ENCODE assay signal across 8 cellular contexts in the genomic region with DNA sequence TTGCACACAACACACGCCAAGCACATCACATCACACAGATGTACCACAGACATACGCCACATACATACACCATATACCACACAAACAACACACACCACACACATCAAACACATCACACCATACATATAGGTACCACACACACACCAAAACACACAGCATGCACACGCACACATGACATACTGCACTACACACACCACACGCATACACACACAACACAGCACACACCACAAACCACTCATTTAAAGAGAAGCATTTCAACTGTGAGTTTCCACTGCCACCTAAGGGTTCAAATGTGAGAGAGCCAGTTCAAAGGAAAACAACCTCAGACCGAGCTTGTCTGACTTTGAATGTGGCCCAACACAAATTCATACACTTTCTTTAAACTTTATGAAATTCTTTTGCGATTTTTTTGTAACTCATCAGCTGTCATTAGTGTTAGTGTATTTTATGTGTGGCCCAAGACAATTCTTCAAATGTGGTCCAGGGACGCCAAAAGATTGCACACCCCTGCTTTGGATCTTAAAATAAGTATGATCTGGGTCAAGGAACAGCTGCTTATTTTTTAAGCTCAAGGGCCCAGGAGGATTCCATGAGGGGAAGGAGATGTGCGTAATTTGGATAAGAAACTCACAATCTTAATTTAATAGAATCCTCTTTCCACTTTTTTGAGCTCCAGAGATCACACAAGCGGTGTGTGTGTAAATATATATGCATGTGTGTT.
DNase-seq lines count a peak whose midpoint lies in the region; ATAC-seq, FAIRE-seq and TF ChIP-seq lines count a peak whose summit lies in the region.

No MANE protein-coding gene starts in this region.

- no peaks in the 10 kb centered on the region for H3K27me3 ChIP-seq in gastroesophageal sphincter
- no peaks in the 10 kb centered on the region for H3K27me3 ChIP-seq in small intestine (ENCODE audit: control insufficient read depth in 2 of 2, insufficient read depth in 2 of 2, low read length in 2 of 2)
- H3K27me3 ChIP-seq in CD8-positive, alpha-beta T cell (ENCODE audit: insufficient read depth, low read length), result no peaks in the 10 kb centered on the region

- no peak overlapping the region for H3K4me3 Mint-ChIP-seq in stimulated activated naive CD8-positive, alpha-beta T cell treated with anti-CD3 and anti-CD28 coated beads, Interleukin-15, amount 100 ng/mL, for 72 hours
- no peak overlapping the region for H3K4me3 Mint-ChIP-seq in CD8-positive, alpha-beta T cell
- no peak overlapping the region for H3K4me3 Mint-ChIP-seq in WTC11

- peaks cover 6% of the 10 kb centered on the region for H3K4me1 Mint-ChIP-seq in stimulated activated naive CD8-positive, alpha-beta T cell treated with anti-CD3 and anti-CD28 coated beads, Interleukin-15, amount 100 ng/mL, for 72 hours
- peaks cover 7% of the 10 kb centered on the region for H3K4me1 Mint-ChIP-seq in CD8-positive, alpha-beta T cell (ENCODE audit: low read depth)
- peaks cover 3% of the 10 kb centered on the region; the same call in 1 of the 2 replicates for H3K4me1 Mint-ChIP-seq in WTC11

- CTCF ChIA-PET in CD8-positive, alpha-beta T cell (lab: Charles Lee), result interaction anchor here (0.7 to 2.4 kb wide), 8 partner anchors 11 to 508 kb away, joined by 3 to 35 read pairs (median 4); no protein-coding TSS in a partner anchor
- CTCF ChIA-PET in WTC11 (lab: Charles Lee), result interaction anchor here (0.6 to 5.1 kb wide), 21 partner anchors 22 to 524 kb away, joined by 3 to 157 read pairs (median 4); partner anchors contain the start of gene GADD45G

- H3K9me3 Mint-ChIP-seq in stimulated activated naive CD8-positive, alpha-beta T cell treated with anti-CD3 and anti-CD28 coated beads, Interleukin-15, amount 100 ng/mL, for 72 hours, result no peaks in the 10 kb centered on the region
- H3K9me3 Mint-ChIP-seq in CD8-positive, alpha-beta T cell, result no peaks in the 10 kb centered on the region
- H3K9me3 Mint-ChIP-seq in WTC11, result no peaks in the 10 kb centered on the region

- no peak for TF ChIP-seq EP300 in gastroesophageal sphincter (IDR thresholded peaks at IDR 0.05)

- H3K27ac ChIP-seq in gastroesophageal sphincter, result peak overlapping the region in 1 of 4 donors; percentile 0
- H3K27ac ChIP-seq in small intestine (ENCODE audit: low read depth in 1 of 2, low read length in 1 of 2), result no peak overlapping the region
- H3K27ac ChIP-seq in CD8-positive, alpha-beta T cell (ENCODE audit: low read depth, low read length), result no peak overlapping the region

- H3K27me3 Mint-ChIP-seq in stimulated activated naive CD8-positive, alpha-beta T cell treated with anti-CD3 and anti-CD28 coated beads, Interleukin-15, amount 100 ng/mL, for 72 hours, result peaks cover 10% of the 10 kb centered on the region
- peaks cover 20% of the 10 kb centered on the region for H3K27me3 Mint-ChIP-seq in CD8-positive, alpha-beta T cell (ENCODE audit: low read depth)
- H3K27me3 Mint-ChIP-seq in WTC11 (ENCODE audit: low read depth), result no peaks in the 10 kb centered on the region

- no peak for FAIRE-seq in small intestine (lab: Jason Lieb, UNC)

- H3K36me3 Mint-ChIP-seq in CD8-positive, alpha-beta T cell, result no peaks in the 10 kb centered on the region
- no peaks in the 10 kb centered on the region for H3K36me3 Mint-ChIP-seq in WTC11

- H3K4me1 ChIP-seq in gastroesophageal sphincter (peaks cover 0 to 11% (median 0%) of the 10 kb centered on the region in 3 donors), small intestine (ENCODE audit: control insufficient read depth in 2 of 2, insufficient read depth in 1 of 2, low read depth in 1 of 2, low read length in 1 of 2) (peaks cover 0 to 2% of the 10 kb centered on the region in 2 donors)
- peaks cover 4% of the 10 kb centered on the region for H3K4me1 ChIP-seq in CD8-positive, alpha-beta T cell (ENCODE audit: insufficient read depth, low read length)

- WGBS in gastroesophageal sphincter (ENCODE audit: low coverage in 1 of 2), 2 donors, result 42 to 54% methylated on average over 6 to 9 of the region's 9 CpGs
- 60 to 78% (median 71%) methylated on average over 9 of the region's 9 CpGs for WGBS in small intestine, 3 donors

- H3K36me3 ChIP-seq in gastroesophageal sphincter (no peaks in the 10 kb centered on the region), small intestine (ENCODE audit: control insufficient read depth in 2 of 2, insufficient read depth in 2 of 2, low read length in 2 of 2) (no peaks in the 10 kb centered on the region)
- H3K36me3 ChIP-seq in CD8-positive, alpha-beta T cell (ENCODE audit: insufficient read depth, low read length), result no peaks in the 10 kb centered on the region

- TF ChIP-seq CTCF in gastroesophageal sphincter (IDR thresholded peaks at IDR 0.05), result peak; percentile 10 to 72 (median 58)
- TF ChIP-seq CTCF in CD8-positive, alpha-beta T cell (IDR thresholded peaks at IDR 0.05), result no peak
- TF ChIP-seq CTCF in WTC11 (IDR thresholded peaks at IDR 0.05), result no peak

- no peak overlapping the region for H3K27ac Mint-ChIP-seq in stimulated activated naive CD8-positive, alpha-beta T cell treated with anti-CD3 and anti-CD28 coated beads, Interleukin-15, amount 100 ng/mL, for 72 hours
- no peak overlapping the region for H3K27ac Mint-ChIP-seq in CD8-positive, alpha-beta T cell
- no peak overlapping the region for H3K27ac Mint-ChIP-seq in WTC11

- intact Hi-C loops in CD8-positive, alpha-beta T cell (cut with DNase I, micrococcal nuclease), result no loop called here

- no peak overlapping the region for H3K4me3 ChIP-seq in gastroesophageal sphincter
- no peak overlapping the region for H3K4me3 ChIP-seq in small intestine (ENCODE audit: low read depth in 1 of 2, low read length in 2 of 2)
- H3K4me3 ChIP-seq in CD8-positive, alpha-beta T cell (ENCODE audit: low read depth, low read length), result no peak overlapping the region

- H3K9me3 ChIP-seq in gastroesophageal sphincter, result no peaks in the 10 kb centered on the region
- no peaks in the 10 kb centered on the region for H3K9me3 ChIP-seq in small intestine (ENCODE audit: control insufficient read depth, low read depth)
- no peaks in the 10 kb centered on the region for H3K9me3 ChIP-seq in CD8-positive, alpha-beta T cell (ENCODE audit: low read length)

- ATAC-seq in stimulated activated naive CD8-positive, alpha-beta T cell treated with anti-CD3 and anti-CD28 coated beads, Interleukin-15, amount 100 ng/mL, for 72 hours, result peak; percentile 60
- no peak for ATAC-seq in stimulated activated naive CD8-positive, alpha-beta T cell treated with anti-CD3 and anti-CD28 coated beads, Interleukin-15, Interleukin-2, amounts not matched to agents 100 U/mL and 50 U/mL, for 24 hours
- ATAC-seq in gastroesophageal sphincter (peak; percentile 18), HG02973 (IDR thresholded peaks at IDR 0.05; ENCODE audit: unreplicated experiment) (no peak), WTC11 (no peak)
- no peak for ATAC-seq in CD8-positive, alpha-beta T cell

- POLR2A ChIA-PET in CD8-positive, alpha-beta T cell (lab: Charles Lee), result no interaction called here
- POLR2A ChIA-PET in WTC11 (lab: Charles Lee), result interaction anchor here (1.0 kb wide), 1 partner anchor 501 kb away, joined by 3 read pairs; no protein-coding TSS in a partner anchor

- no peak for DNase-seq in stimulated activated naive CD8-positive, alpha-beta T cell treated with anti-CD3 and anti-CD28 coated beads, Interleukin-15, amount 100 ng/mL, for 72 hours
- no peak for DNase-seq in stimulated activated naive CD8-positive, alpha-beta T cell treated with anti-CD3 and anti-CD28 coated beads, Interleukin-15, Interleukin-2, amounts not matched to agents 100 U/mL and 50 U/mL, for 24 hours
- DNase-seq in NCI-H774 (lab: John Stamatoyannopoulos, UW), result peak; percentile 63
- peak; percentile 40 for DNase-seq in small intestine
- no peak for DNase-seq in CD8-positive, alpha-beta T cell
- no peak for DNase-seq in WTC11 (ENCODE audit: low spot score)

- TF ChIP-seq POLR2A in gastroesophageal sphincter (IDR thresholded peaks at IDR 0.05), result no peak

TF ChIP-seq in WTC11, 78 proteins besides CTCF, POLR2A, EP300 and RAD21 (continues in another document):
- TF ChIP-seq ESRRA (CRISPR knock-in tag; IDR thresholded peaks at IDR 0.05; ENCODE audit: borderline replicate concordance) (no peak), PRRX2 (CRISPR knock-in tag; IDR thresholded peaks at IDR 0.05) (no peak), USF1 (CRISPR knock-in tag; IDR thresholded peaks at IDR 0.05) (no peak), MXD4 (CRISPR knock-in tag; IDR thresholded peaks at IDR 0.05; ENCODE audit: borderline replicate concordance) (no peak), ATF6 (CRISPR knock-in tag; IDR thresholded peaks at IDR 0.05) (no peak)
- TF ChIP-seq, protein P1, sequence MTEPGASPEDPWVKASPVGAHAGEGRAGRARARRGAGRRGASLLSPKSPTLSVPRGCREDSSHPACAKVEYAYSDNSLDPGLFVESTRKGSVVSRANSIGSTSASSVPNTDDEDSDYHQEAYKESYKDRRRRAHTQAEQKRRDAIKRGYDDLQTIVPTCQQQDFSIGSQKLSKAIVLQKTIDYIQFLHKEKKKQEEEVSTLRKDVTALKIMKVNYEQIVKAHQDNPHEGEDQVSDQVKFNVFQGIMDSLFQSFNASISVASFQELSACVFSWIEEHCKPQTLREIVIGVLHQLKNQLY (CRISPR knock-in tag; IDR thresholded peaks at IDR 0.05), result no peak

Comparison
In these comparisons a context has a peak if more than half of its experiments do, and no peak if none do; other contexts are left out.
1. ATAC-seq: peak in stimulated activated naive CD8-positive, alpha-beta T cell treated with anti-CD3 and anti-CD28 coated beads, Interleukin-15, amount 100 ng/mL, for 72 hours (single experiment) and gastroesophageal sphincter (single experiment); none in stimulated activated naive CD8-positive, alpha-beta T cell treated with anti-CD3 and anti-CD28 coated beads, Interleukin-15, Interleukin-2, amounts not matched to agents 100 U/mL and 50 U/mL, for 24 hours (single experiment), CD8-positive, alpha-beta T cell (single experiment), HG02973 (single experiment) and WTC11 (single experiment).
2. DNase-seq: peak in NCI-H774 (single experiment) and small intestine (single experiment); none in stimulated activated naive CD8-positive, alpha-beta T cell treated with anti-CD3 and anti-CD28 coated beads, Interleukin-15, amount 100 ng/mL, for 72 hours (0 of 2), stimulated activated naive CD8-positive, alpha-beta T cell treated with anti-CD3 and anti-CD28 coated beads, Interleukin-15, Interleukin-2, amounts not matched to agents 100 U/mL and 50 U/mL, for 24 hours (single experiment), CD8-positive, alpha-beta T cell (0 of 7) and WTC11 (single experiment).
3. CTCF ChIP-seq: peak in gastroesophageal sphincter (4 of 4); none in CD8-positive, alpha-beta T cell (single experiment) and WTC11 (single experiment).